ENCODE assay signal across 27 cellular contexts in genomic region chr9:133065070-133065388, GRCh38.
"Had no signal": no experiment of that assay in that cellular context is flagged by ENCODE, and none has a peak within 500 bp of the region (broad histone marks: within the 10 kb centered on the region; RNA-seq: fewer than 3 reads in every experiment).

No MANE protein-coding gene starts in this region.

- H3K36me3 Mint-ChIP-seq: activated naive CD4-positive, alpha-beta T cell treated with anti-CD3 and anti-CD28 coated beads, Interleukin-2, amount 50 U/mL, for 24 hours; activated naive CD8-positive, alpha-beta T cell treated with anti-CD3 and anti-CD28 coated beads, Interleukin-2, amount 10 ng/mL, durations not matched to agents 7 days and 5 days; brain had no signal

- H3K9me3 ChIP-seq: colonic mucosa had no signal

- H3K9me3 Mint-ChIP-seq: activated CD4-positive, alpha-beta T cell treated with anti-CD3 and anti-CD28 coated beads, Interleukin-2, amount 10 ng/mL, durations not matched to agents 24 days and 14 days; activated naive CD4-positive, alpha-beta T cell treated with anti-CD3 and anti-CD28 coated beads, Interleukin-2, amount 50 U/mL, for 24 hours; activated naive CD8-positive, alpha-beta T cell treated with anti-CD3 and anti-CD28 coated beads, Interleukin-2, amount 10 ng/mL, durations not matched to agents 7 days and 5 days; activated T-cell treated with anti-CD3 and anti-CD28 coated beads, Interleukin-2, amount 50 U/mL, for 24 hours; activated T-helper 2 cell treated with anti-CD3 and anti-CD28 coated beads, Interferon-gamma antibody, Interleukin-2, Interleukin-4, amounts not matched to agents 10 μg/mL and 5 μg/mL and 100 μg/mL, durations not matched to agents 14 hours and 24 hours and 36 hours; brain had no signal

- H3K4me3 ChIP-seq: colonic mucosa had no signal

- H3K27ac ChIP-seq: colonic mucosa, VCaP had no signal

- H3K4me3 Mint-ChIP-seq: activated CD4-positive, alpha-beta T cell treated with anti-CD3 and anti-CD28 coated beads, Interleukin-2, amount 10 ng/mL, durations not matched to agents 24 days and 14 days; activated CD8-positive, alpha-beta T cell treated with anti-CD3 and anti-CD28 coated beads, Interleukin-2, amount 10 ng/mL, durations not matched to agents 7 days and 5 days; activated naive CD4-positive, alpha-beta T cell treated with anti-CD3 and anti-CD28 coated beads, Interleukin-2, amount 50 U/mL, for 24 hours; activated naive CD8-positive, alpha-beta T cell treated with anti-CD3 and anti-CD28 coated beads, Interleukin-2, amount 10 ng/mL, durations not matched to agents 7 days and 5 days; activated T-cell treated with anti-CD3 and anti-CD28 coated beads, Interleukin-2, amount 50 U/mL, for 24 hours; brain had no signal

- ATAC-seq: activated CD8-positive, alpha-beta T cell treated with anti-CD3 and anti-CD28 coated beads, Interleukin-2, amount 10 ng/mL, durations not matched to agents 7 days and 5 days; PC-3 had no signal

- H3K4me1 ChIP-seq: colonic mucosa had no signal

- H3K27ac Mint-ChIP-seq: activated CD4-positive, alpha-beta T cell treated with anti-CD3 and anti-CD28 coated beads, Interleukin-2, amount 10 ng/mL, durations not matched to agents 24 days and 14 days; activated CD8-positive, alpha-beta T cell treated with anti-CD3 and anti-CD28 coated beads, Interleukin-2, amount 10 ng/mL, durations not matched to agents 7 days and 5 days; activated naive CD4-positive, alpha-beta T cell treated with anti-CD3 and anti-CD28 coated beads, Interleukin-2, amount 50 U/mL, for 24 hours; activated naive CD8-positive, alpha-beta T cell treated with anti-CD3 and anti-CD28 coated beads, Interleukin-2, amount 10 ng/mL, durations not matched to agents 7 days and 5 days; activated T-cell treated with anti-CD3 and anti-CD28 coated beads, Interleukin-2, amount 50 U/mL, for 24 hours; activated T-helper 2 cell treated with anti-CD3 and anti-CD28 coated beads, Interferon-gamma antibody, Interleukin-2, Interleukin-4, amounts not matched to agents 10 μg/mL and 5 μg/mL and 100 μg/mL, durations not matched to agents 14 hours and 24 hours and 36 hours; brain had no signal

- H3K36me3 ChIP-seq: colonic mucosa had no signal

- H3K27me3 Mint-ChIP-seq: activated CD4-positive, alpha-beta T cell treated with anti-CD3 and anti-CD28 coated beads, Interleukin-2, amount 10 ng/mL, durations not matched to agents 24 days and 14 days; activated naive CD4-positive, alpha-beta T cell treated with anti-CD3 and anti-CD28 coated beads, Interleukin-2, amount 50 U/mL, for 24 hours; activated naive CD8-positive, alpha-beta T cell treated with anti-CD3 and anti-CD28 coated beads, Interleukin-2, amount 10 ng/mL, durations not matched to agents 7 days and 5 days; activated T-cell treated with anti-CD3 and anti-CD28 coated beads, Interleukin-2, amount 50 U/mL, for 24 hours; brain had no signal

- H3K27me3 ChIP-seq: colonic mucosa had no signal

- DNase-seq: activated CD4-positive, alpha-beta T cell treated with anti-CD3 and anti-CD28 coated beads, Interleukin-2, amount 10 ng/mL, durations not matched to agents 24 days and 14 days; activated CD4-positive, alpha-beta T cell treated with anti-CD3 and anti-CD28 coated beads, Interleukin-2, amount 50 U/mL, for 48 hours; activated CD8-positive, alpha-beta T cell treated with anti-CD3 and anti-CD28 coated beads, Interleukin-2, amount 10 ng/mL, durations not matched to agents 7 days and 5 days; activated gamma-delta T cell; activated naive CD4-positive, alpha-beta T cell treated with Interleukin-2 at 50 U/mL for 16 hours; activated naive CD8-positive, alpha-beta T cell treated with anti-CD3 and anti-CD28 coated beads, Interleukin-2, amount 10 ng/mL, durations not matched to agents 7 days and 5 days; activated T-cell treated with anti-CD3 and anti-CD28 coated beads, Interleukin-2, amount 50 U/mL, for 24 hours; amygdala; central memory CD4-positive, alpha-beta T cell; colonic mucosa; Karpas-422; NCI-H1105; NCI-H1436; NCI-H1694; NCI-H1930; NCI-H345; NCI-H524 treated with DMSO at 0.1 percent for 48 hours; PC-3; Right ventricle myocardium superior; SW 1271; T-helper 1 cell; T-helper 2 cell; T-helper 9 cell had no signal
